ENCODE assay signal across 1 cellular context in genomic region chr2:37711308-37711731, GRCh38.
TF ChIP-seq lines count a peak whose summit lies in the region.

No MANE protein-coding gene starts in this region.

TF ChIP-seq in GM12878, 131 proteins besides CTCF, POLR2A, EP300 and RAD21 (continued from another document):
- TF ChIP-seq GATAD2B (conservative IDR thresholded peaks at IDR 0.05; ENCODE audit: low read depth) (no peak), BMI1 (IDR thresholded peaks at IDR 0.05; ENCODE audit: borderline replicate concordance) (no peak), BCL3 (IDR thresholded peaks at IDR 0.05; ENCODE audit: borderline replicate concordance, insufficient read depth, low read depth, low read length, poor library complexity, severe bottlenecking) (no peak), NR2C1 (IDR thresholded peaks at IDR 0.05) (no peak), FOXM1 (IDR thresholded peaks at IDR 0.05; ENCODE audit: low read depth, low read length) (no peak), JUNB (IDR thresholded peaks at IDR 0.05) (no peak), BCL11A (IDR thresholded peaks at IDR 0.05; ENCODE audit: low read depth, low read length) (no peak)
